Comparison of ENCODE assay signal across 1 cellular context in the genomic region with DNA sequence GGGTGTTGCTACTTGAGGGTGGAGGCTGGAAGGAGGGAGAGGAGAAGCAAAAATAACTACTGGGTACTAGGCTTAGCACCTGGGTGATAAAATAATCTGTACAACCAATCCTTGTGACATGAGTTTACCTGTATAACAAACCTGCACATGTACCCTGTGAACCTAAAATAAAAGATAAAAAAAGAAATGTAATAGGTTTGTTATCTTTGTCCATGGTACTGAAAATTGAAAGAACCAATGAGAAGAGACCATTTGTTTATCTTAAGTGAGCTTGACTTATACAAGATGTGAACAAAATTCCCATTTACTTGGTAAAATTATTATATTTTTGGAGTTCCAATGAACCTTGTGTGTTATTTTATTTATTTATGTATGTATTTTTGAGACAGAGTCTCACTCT.
TF ChIP-seq lines count a peak whose summit lies in the region.

No MANE protein-coding gene starts in this region.

TF ChIP-seq in Ishikawa, 13 proteins besides CTCF, POLR2A, EP300 and RAD21:
- TF ChIP-seq, protein P1, sequence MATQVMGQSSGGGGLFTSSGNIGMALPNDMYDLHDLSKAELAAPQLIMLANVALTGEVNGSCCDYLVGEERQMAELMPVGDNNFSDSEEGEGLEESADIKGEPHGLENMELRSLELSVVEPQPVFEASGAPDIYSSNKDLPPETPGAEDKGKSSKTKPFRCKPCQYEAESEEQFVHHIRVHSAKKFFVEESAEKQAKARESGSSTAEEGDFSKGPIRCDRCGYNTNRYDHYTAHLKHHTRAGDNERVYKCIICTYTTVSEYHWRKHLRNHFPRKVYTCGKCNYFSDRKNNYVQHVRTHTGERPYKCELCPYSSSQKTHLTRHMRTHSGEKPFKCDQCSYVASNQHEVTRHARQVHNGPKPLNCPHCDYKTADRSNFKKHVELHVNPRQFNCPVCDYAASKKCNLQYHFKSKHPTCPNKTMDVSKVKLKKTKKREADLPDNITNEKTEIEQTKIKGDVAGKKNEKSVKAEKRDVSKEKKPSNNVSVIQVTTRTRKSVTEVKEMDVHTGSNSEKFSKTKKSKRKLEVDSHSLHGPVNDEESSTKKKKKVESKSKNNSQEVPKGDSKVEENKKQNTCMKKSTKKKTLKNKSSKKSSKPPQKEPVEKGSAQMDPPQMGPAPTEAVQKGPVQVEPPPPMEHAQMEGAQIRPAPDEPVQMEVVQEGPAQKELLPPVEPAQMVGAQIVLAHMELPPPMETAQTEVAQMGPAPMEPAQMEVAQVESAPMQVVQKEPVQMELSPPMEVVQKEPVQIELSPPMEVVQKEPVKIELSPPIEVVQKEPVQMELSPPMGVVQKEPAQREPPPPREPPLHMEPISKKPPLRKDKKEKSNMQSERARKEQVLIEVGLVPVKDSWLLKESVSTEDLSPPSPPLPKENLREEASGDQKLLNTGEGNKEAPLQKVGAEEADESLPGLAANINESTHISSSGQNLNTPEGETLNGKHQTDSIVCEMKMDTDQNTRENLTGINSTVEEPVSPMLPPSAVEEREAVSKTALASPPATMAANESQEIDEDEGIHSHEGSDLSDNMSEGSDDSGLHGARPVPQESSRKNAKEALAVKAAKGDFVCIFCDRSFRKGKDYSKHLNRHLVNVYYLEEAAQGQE (IDR thresholded peaks at IDR 0.05; ENCODE audit: low read depth), result peak; percentile 75
- TF ChIP-seq TCF12 (IDR thresholded peaks at IDR 0.05; ENCODE audit: low read depth), result no peak
TF ChIP-seq in Ishikawa: peak in this region for 1.
